ENCODE assay signal across 25 cellular contexts in the genomic region with DNA sequence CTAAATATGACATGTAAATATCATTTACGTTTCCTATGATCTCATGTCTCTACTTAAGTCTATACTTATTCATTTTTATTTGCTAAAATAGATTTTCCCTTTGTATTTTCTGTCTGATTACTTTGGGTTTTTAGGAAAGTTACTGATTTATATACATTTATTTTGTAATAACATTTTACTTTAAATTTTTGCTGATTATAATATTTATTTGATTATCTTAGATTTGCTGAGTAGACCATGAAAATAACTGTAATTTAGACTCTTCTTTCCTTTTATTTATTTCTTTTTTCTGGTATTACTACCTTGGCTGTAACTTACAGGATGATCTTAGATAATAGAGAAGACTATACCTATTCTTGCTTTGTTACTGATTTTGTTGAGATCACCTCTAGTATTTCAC.
"Had no signal": no experiment of that assay in that cellular context is flagged by ENCODE, and none has a peak within 500 bp of the region (broad histone marks: within the 10 kb centered on the region; RNA-seq: fewer than 3 reads in every experiment).

No MANE protein-coding gene starts in this region.

- FAIRE-seq: small intestine had no signal

- H3K4me3 ChIP-seq: psoas muscle, right lobe of liver, sigmoid colon, stomach, thoracic aorta, thyroid gland, tibial nerve, upper lobe of left lung, uterus had no signal

- DNase-seq: naive thymus-derived CD8-positive, alpha-beta T cell; nephron progenitor cell; nucleus accumbens; psoas muscle; right cardiac atrium; right lobe of liver; sigmoid colon; small intestine; stimulated activated CD4-positive, alpha-beta T cell treated with anti-CD3 and anti-CD28 coated beads, Interleukin-15, amount 100 ng/mL, for 24 hours; stimulated activated CD4-positive, alpha-beta T cell treated with anti-CD3 and anti-CD28 coated beads, Interleukin-2, amount 100 ng/mL, for 24 hours; stimulated activated CD4-positive, alpha-beta T cell treated with anti-CD3 and anti-CD28 coated beads, Interleukin-2, amount 100 ng/mL, for 48 hours; stimulated activated CD4-positive, alpha-beta T cell treated with anti-CD3 and anti-CD28 coated beads, Interleukin-4, amount 100 ng/mL, for 24 hours; stimulated activated naive B cell treated with anti-CD40 and anti-IgM and Interleukin-4, amounts not matched to agents 10 μg/mL and 1 μg/mL and 100 μg/mL, for 72 hours; stimulated activated naive CD4-positive, alpha-beta T cell treated with Interleukin-2 at 50 U/mL for 16 hours; stomach; thyroid gland; trophoblast cell; uterus had no signal

- H3K27me3 ChIP-seq: neutrophil, right lobe of liver, sigmoid colon, stomach, thyroid gland, tibial nerve, upper lobe of left lung, uterus had no signal

- H3K4me1 ChIP-seq: parathyroid adenoma, psoas muscle, right lobe of liver, sigmoid colon, stomach, thyroid gland, tibial nerve, upper lobe of left lung, uterus had no signal

- H3K36me3 ChIP-seq: neutrophil, right lobe of liver, sigmoid colon, stomach, thoracic aorta, thyroid gland, tibial nerve, upper lobe of left lung, uterus had no signal

- ATAC-seq: naive thymus-derived CD8-positive, alpha-beta T cell; natural killer cell treated with Interleukin-12 subunit alpha and Interleukin-12 subunit beta and Interleukin-15 and Interleukin-18, amount 100 ng/mL, for 72 hours; psoas muscle; right cardiac atrium; right lobe of liver; stimulated activated effector memory CD8-positive, alpha-beta T cell treated with anti-CD3 and anti-CD28 coated beads, Interleukin-12 subunit alpha, Interleukin-12 subunit beta, amount 100 ng/mL, for 72 hours; stimulated activated naive B cell treated with anti-CD40 and anti-IgM and Interleukin-4, amounts not matched to agents 10 μg/mL and 1 μg/mL and 100 μg/mL, for 72 hours had no signal

- H3K27ac ChIP-seq: neutrophil, parathyroid adenoma, psoas muscle, right lobe of liver, sigmoid colon, stomach, thoracic aorta, thyroid gland, tibial nerve, upper lobe of left lung, uterus had no signal

- H3K9me3 ChIP-seq: neutrophil, psoas muscle, right lobe of liver, sigmoid colon, stomach, thoracic aorta, thyroid gland, tibial nerve, upper lobe of left lung, uterus had no signal
